Comparison of ENCODE assay signal across 24 cellular contexts in genomic region chr11:24233041-24233440, GRCh38.
DNase-seq lines count a peak whose midpoint lies in the region; ATAC-seq, FAIRE-seq and TF ChIP-seq lines count a peak whose summit lies in the region.
"Had no signal": no experiment of that assay in that cellular context is flagged by ENCODE, and none has a peak within 500 bp of the region (broad histone marks: within the 10 kb centered on the region; RNA-seq: fewer than 3 reads in every experiment).

No MANE protein-coding gene starts in this region.

- no peak for TF ChIP-seq RAD21 in neural cell (conservative IDR thresholded peaks at IDR 0.05)

- no peaks in the 10 kb centered on the region for H3K79me2 ChIP-seq in MM.1S (ENCODE audit: low read length)
- no peaks in the 10 kb centered on the region for H3K79me2 ChIP-seq in astrocyte (ENCODE audit: insufficient read depth, low read length)
- H3K79me2 ChIP-seq in neural cell (replicated peaks; ENCODE audit: insufficient read depth, low read length): no peaks in the 10 kb centered on the region

- H3K36me3 ChIP-seq in MM.1S (replicated peaks; ENCODE audit: insufficient read depth, low read length) (no peaks in the 10 kb centered on the region), astrocyte (ENCODE audit: insufficient read depth, low read length) (no peaks in the 10 kb centered on the region), neural cell (ENCODE audit: insufficient read depth, low read length) (no peaks in the 10 kb centered on the region), HAP-1 (replicated peaks) (no peaks in the 10 kb centered on the region)
- H3K36me3 ChIP-seq: SJSA1 had no signal

- H3K9ac ChIP-seq in MM.1S (ENCODE audit: low read length) (no peak overlapping the region), astrocyte (ENCODE audit: low read length) (no peak overlapping the region), neural cell (ENCODE audit: low read length) (no peak overlapping the region)

- H3K4me2 ChIP-seq in MM.1S (ENCODE audit: low read depth, low read length) (no peak overlapping the region), astrocyte (ENCODE audit: low read length) (no peak overlapping the region), neural cell (ENCODE audit: low read length) (no peak overlapping the region)

- DNase-seq in Jurkat, Clone E6-1 (ENCODE audit: low read depth, low spot score): peak; percentile 3
- peak; percentile 67 for DNase-seq in MM.1S
- peak; percentile 35 for DNase-seq in astrocyte (ENCODE audit: low read depth)
- no peak for DNase-seq in left cardiac atrium
- no peak for DNase-seq in HAP-1 (ENCODE audit: low spot score in 2 of 2)
- DNase-seq in cerebellar nuclear complex (lab: John Stamatoyannopoulos, UW): no peak
- DNase-seq: CD4-positive, alpha-beta T cell; COR-L47; GDM1; KG1; MV-4-11; NCI-H1436; NCI-H2029; NCI-H2227 treated with DMSO at 0.1 percent for 48 hours; NCI-H524; NCI-H82 had no signal

- H3K27ac ChIP-seq in MM.1S (ENCODE audit: low read length): peak overlapping the region; percentile 13; the same call in 1 of the 2 replicates
- H3K27ac ChIP-seq in astrocyte (ENCODE audit: low read depth, low read length): no peak overlapping the region
- H3K27ac ChIP-seq in neural cell (ENCODE audit: low read length): no peak overlapping the region
- H3K27ac ChIP-seq: HL-60, SJSA1 had no signal

- no peak overlapping the region for H3K4me3 ChIP-seq in Jurkat, Clone E6-1 (ENCODE audit: low read length)
- no peak overlapping the region for H3K4me3 ChIP-seq in MM.1S (ENCODE audit: low read length)
- H3K4me3 ChIP-seq in astrocyte (ENCODE audit: insufficient read depth, low read depth, low read length): no peak overlapping the region
- H3K4me3 ChIP-seq in neural cell (ENCODE audit: low read length): no peak overlapping the region
- H3K4me3 ChIP-seq in HAP-1: no peak overlapping the region
- H3K4me3 ChIP-seq: SJSA1 had no signal

- TF ChIP-seq EP300 in neural cell (conservative IDR thresholded peaks at IDR 0.05; ENCODE audit: poor library complexity, severe bottlenecking): no peak

- H3K27ac Mint-ChIP-seq in astrocyte (ENCODE audit: unreplicated experiment): no peak overlapping the region
- H3K27ac Mint-ChIP-seq: CD4-positive, alpha-beta T cell had no signal

- H4K20me1 ChIP-seq in MM.1S (ENCODE audit: insufficient read depth, low read length) (no peaks in the 10 kb centered on the region), astrocyte (ENCODE audit: insufficient read depth, low read length) (no peaks in the 10 kb centered on the region), neural cell (ENCODE audit: insufficient read depth) (no peaks in the 10 kb centered on the region)

- H3K27me3 ChIP-seq in MM.1S (replicated peaks; ENCODE audit: insufficient read depth, low read length): no peaks in the 10 kb centered on the region
- no peaks in the 10 kb centered on the region for H3K27me3 ChIP-seq in astrocyte (ENCODE audit: insufficient read depth, low read length)
- H3K27me3 ChIP-seq in neural cell (ENCODE audit: insufficient read depth, low read depth, low read length): no peaks in the 10 kb centered on the region
- no peaks in the 10 kb centered on the region for H3K27me3 ChIP-seq in HAP-1 (ENCODE audit: low read depth)
- H3K27me3 ChIP-seq: SJSA1 had no signal

- H3F3A ChIP-seq in MM.1S (ENCODE audit: insufficient read depth, low read length): no peaks in the 10 kb centered on the region
- no peaks in the 10 kb centered on the region for H3F3A ChIP-seq in neural cell (ENCODE audit: insufficient read depth, low read length, poor library complexity, severe bottlenecking)

- H3K4me3 Mint-ChIP-seq in astrocyte (ENCODE audit: unreplicated experiment): no peak overlapping the region
- H3K4me3 Mint-ChIP-seq: CD4-positive, alpha-beta T cell had no signal

- no peaks in the 10 kb centered on the region for H3K36me3 Mint-ChIP-seq in astrocyte (ENCODE audit: low read depth, unreplicated experiment)

- intact Hi-C loops in left cardiac atrium (cut with DNase I): no loop called here

- in situ Hi-C loops in HAP-1 (cut with MboI; ENCODE audit: low sequenced_read_pairs): no loop called here

- H2AFZ ChIP-seq in MM.1S (ENCODE audit: low read length) (no peak overlapping the region), astrocyte (ENCODE audit: low read depth, low read length) (no peak overlapping the region), neural cell (ENCODE audit: low read depth, low read length) (no peak overlapping the region)

- TF ChIP-seq CTCF in MM.1S (IDR thresholded peaks at IDR 0.05; ENCODE audit: low read length) (no peak), astrocyte (IDR thresholded peaks at IDR 0.05; ENCODE audit: insufficient read depth, low read depth, low read length) (no peak), neural cell (IDR thresholded peaks at IDR 0.05; ENCODE audit: poor library complexity, severe bottlenecking) (no peak)

- no peaks in the 10 kb centered on the region for H3K27me3 Mint-ChIP-seq in astrocyte (ENCODE audit: low read depth, unreplicated experiment)
- H3K27me3 Mint-ChIP-seq: CD4-positive, alpha-beta T cell had no signal

- no peak for FAIRE-seq in astrocyte (lab: Jason Lieb, UNC)
- FAIRE-seq: H54, HepG2, RCC 7860 had no signal

- ATAC-seq in left cardiac atrium: no peak
- ATAC-seq in GM18861 (IDR thresholded peaks at IDR 0.05; ENCODE audit: unreplicated experiment): no peak
- ATAC-seq: HepG2, Right ventricle myocardium inferior had no signal

- H3K4me1 ChIP-seq in MM.1S (ENCODE audit: low read length) (no peaks in the 10 kb centered on the region), astrocyte (ENCODE audit: insufficient read depth, low read length) (no peaks in the 10 kb centered on the region), HAP-1 (no peaks in the 10 kb centered on the region)
- H3K4me1 ChIP-seq: SJSA1 had no signal

- H3K9me3 Mint-ChIP-seq in astrocyte (ENCODE audit: unreplicated experiment): peaks cover 7% of the 10 kb centered on the region

- peaks cover 12% of the 10 kb centered on the region for H3K4me1 Mint-ChIP-seq in astrocyte (ENCODE audit: low read depth, unreplicated experiment)

- H3K9me2 ChIP-seq in MM.1S (replicated peaks; ENCODE audit: insufficient read depth, low read length) (no peaks in the 10 kb centered on the region), neural cell (ENCODE audit: insufficient read depth, low read length) (no peaks in the 10 kb centered on the region)

- H3K9me3 ChIP-seq in MM.1S (replicated peaks; ENCODE audit: insufficient read depth, low read length) (no peaks in the 10 kb centered on the region), astrocyte (ENCODE audit: insufficient read depth, low read depth, low read length) (no peaks in the 10 kb centered on the region), neural cell (ENCODE audit: low read length) (no peaks in the 10 kb centered on the region), HAP-1 (no peaks in the 10 kb centered on the region)
- H3K9me3 ChIP-seq: SJSA1 had no signal

TF ChIP-seq in neural cell, 6 proteins besides CTCF, POLR2A, EP300 and RAD21:
- TF ChIP-seq POLR2AphosphoS5 (IDR thresholded peaks at IDR 0.05) (peak; percentile 59), EZH2 (IDR thresholded peaks at IDR 0.05; ENCODE audit: borderline replicate concordance, insufficient read depth, low read length, poor library complexity, severe bottlenecking) (no peak)

Comparison
In these comparisons a context has a peak if more than half of its experiments do, and no peak if none do; other contexts are left out.
1. DNase-seq: peak in Jurkat, Clone E6-1 (single experiment), MM.1S (single experiment) and astrocyte (single experiment); none in left cardiac atrium (single experiment), HAP-1 (0 of 2) and cerebellar nuclear complex (0 of 2).